19 cellular contexts compared by ENCODE assay signal in genomic region chr7:148014473-148014872, GRCh38.
A peak's percentile ranks its signal among the peaks of the same experiment; 100 is the strongest.
DNase-seq lines count a peak whose midpoint lies in the region; ATAC-seq and TF ChIP-seq lines count a peak whose summit lies in the region.
"Had no signal": no experiment of that assay in that cellular context is flagged by ENCODE, and none has a peak within 500 bp of the region (broad histone marks: within the 10 kb centered on the region; RNA-seq: fewer than 3 reads in every experiment).

No MANE protein-coding gene starts in this region.

- no peaks in the 10 kb centered on the region for H3K36me3 ChIP-seq in lower lobe of right lung

- no peak for TF ChIP-seq CTCF in lower lobe of right lung (IDR thresholded peaks at IDR 0.05)
- TF ChIP-seq CTCF in lower leg skin (IDR thresholded peaks at IDR 0.05), result no peak

- ATAC-seq in lower lobe of right lung (peak; percentile 37 to 55), GM21619 (IDR thresholded peaks at IDR 0.05; ENCODE audit: unreplicated experiment) (no peak)
- ATAC-seq: activated T-helper 17 cell treated with anti-CD3 and anti-CD28 coated beads, Interleukin-2, amount 50 U/mL, for 72 hours had no signal

- H3K9me3 ChIP-seq in lower lobe of right lung, result no peaks in the 10 kb centered on the region

- DNase-seq in NCI-H2171 treated with DMSO at 0.1 percent for 48 hours (lab: John Stamatoyannopoulos, UW), result peak; percentile 47
- no peak for DNase-seq in NCI-H2171 (lab: John Stamatoyannopoulos, UW)
- peak; percentile 63 for DNase-seq in NCI-H146 (lab: John Stamatoyannopoulos, UW)
- DNase-seq in NCI-H748 (lab: John Stamatoyannopoulos, UW; ENCODE audit: unreplicated experiment), result peak; percentile 97
- no peak for DNase-seq in lower lobe of right lung
- DNase-seq in T-helper 9 cell, result no peak
- DNase-seq in lower leg skin (ENCODE audit: low spot score in 2 of 2), result no peak
- DNase-seq: activated CD4-positive, alpha-beta T cell treated with anti-CD3 and anti-CD28 coated beads for 48 hours; C1 segment of cervical spinal cord; DND-41; immature natural killer cell; KBM-7; nucleus accumbens; retina; RPMI8226; stimulated activated CD4-positive, alpha-beta T cell treated with anti-CD3 and anti-CD28 coated beads, Interleukin-12 subunit alpha, Interleukin-12 subunit beta, amount 100 ng/mL, for 4 hours had no signal

- intact Hi-C loops in lower lobe of right lung (cut with DNase I) (no loop called here), lower leg skin (cut with DNase I; ENCODE audit: low total_unique reads) (no loop called here)

- TF ChIP-seq POLR2A in lower leg skin (IDR thresholded peaks at IDR 0.05), result no peak

- no peaks in the 10 kb centered on the region for H3K27me3 ChIP-seq in lower lobe of right lung (ENCODE audit: low read depth)

- H3K4me3 ChIP-seq in lower lobe of right lung, result no peak overlapping the region
- H3K4me3 ChIP-seq in lower leg skin (ENCODE audit: low read depth, poor library complexity, severe bottlenecking), result no peak overlapping the region
- H3K4me3 ChIP-seq: lung had no signal

- H3K4me1 ChIP-seq in lower lobe of right lung, result no peaks in the 10 kb centered on the region

- 80 to 85% methylated on average over 4 of the region's 4 CpGs for WGBS in lower leg skin, 2 donors

- no peak overlapping the region for H3K27ac ChIP-seq in lower lobe of right lung

Comparison
In these comparisons a context has a peak if more than half of its experiments do, and no peak if none do; other contexts are left out.
1. DNase-seq: peak in NCI-H2171 treated with DMSO at 0.1 percent for 48 hours (single experiment), NCI-H146 (single experiment) and NCI-H748 (single experiment); none in NCI-H2171 (single experiment), lower lobe of right lung (single experiment), T-helper 9 cell (single experiment) and lower leg skin (0 of 2).